ENCODE assay signal across 19 cellular contexts in the genomic region with DNA sequence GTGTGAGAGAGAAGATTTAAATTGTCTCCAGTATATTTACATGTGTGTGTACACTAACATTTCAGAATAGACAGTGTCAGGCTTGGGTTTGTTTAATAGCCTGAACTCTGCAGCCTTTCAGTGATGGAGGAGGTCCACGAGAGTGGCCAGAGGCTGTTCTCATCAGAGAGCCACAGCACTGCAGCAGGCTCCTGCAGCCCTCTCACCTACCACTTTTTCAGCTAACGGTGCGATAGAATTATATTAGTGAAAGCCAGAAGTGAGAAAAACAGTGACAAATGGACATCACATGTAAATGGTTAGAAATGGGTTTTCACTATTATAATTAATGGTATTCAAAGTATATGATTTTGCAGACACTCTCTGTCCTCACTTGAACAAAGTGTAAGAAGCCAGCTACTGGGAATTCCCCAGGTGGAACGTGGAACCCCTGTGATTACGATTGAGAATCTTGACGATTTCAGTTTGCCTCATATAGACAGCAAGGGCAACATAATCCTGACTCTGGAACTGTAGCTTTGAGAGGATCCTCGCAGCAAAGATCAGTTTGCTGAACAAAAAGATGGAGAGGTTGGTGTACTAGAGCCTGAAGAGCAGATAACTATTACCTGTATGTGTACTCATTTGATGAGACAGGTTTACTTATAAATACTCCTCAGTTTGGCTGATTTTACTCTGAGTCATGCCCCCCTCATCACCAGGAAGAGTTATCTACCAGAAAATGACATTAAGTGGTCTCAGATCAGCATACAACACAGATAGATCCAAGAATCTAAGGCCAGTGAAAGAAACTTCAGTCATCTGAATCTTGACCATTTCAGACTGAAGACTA. TPM values are rescaled to one million over a fixed set of nuclear protein-coding genes. Genes with fewer than 3 reads are reported as not detected.
DNase-seq lines count a peak whose midpoint lies in the region; ATAC-seq, FAIRE-seq and TF ChIP-seq lines count a peak whose summit lies in the region.
"Had no signal": no experiment of that assay in that cellular context is flagged by ENCODE, and none has a peak within 500 bp of the region (broad histone marks: within the 10 kb centered on the region; RNA-seq: fewer than 3 reads in every experiment).

No MANE protein-coding gene starts in this region.

- peak; percentile 35 for DNase-seq in stimulated activated CD4-positive, alpha-beta T cell treated with anti-CD3 and anti-CD28 coated beads, Interleukin-15, amount 100 ng/mL, for 24 hours
- DNase-seq in stimulated activated CD4-positive, alpha-beta T cell treated with anti-CD3 and anti-CD28 coated beads, Interleukin-2, amount 100 ng/mL, for 24 hours = no peak
- DNase-seq in GM12878 (ENCODE audit: low read depth, low spot score) (no peak), H7 (no peak), psoas muscle (no peak), NCI-H2196 (lab: John Stamatoyannopoulos, UW; ENCODE audit: unreplicated experiment) (no peak)
- DNase-seq: cortex of kidney, DMS53, glutamatergic neuron, mesendoderm, NCI-H1436 treated with DMSO at 0.1 percent for 48 hours, NCI-H446, occipital lobe, SIG-M5 had no signal

- peak overlapping the region; percentile 89 for H3K27ac Mint-ChIP-seq in stimulated activated naive CD8-positive, alpha-beta T cell treated with anti-CD3 and anti-CD28 coated beads, Interleukin-15, Interleukin-2, amounts not matched to agents 100 ng/mL and 50 ng/mL, for 24 hours

- ATAC-seq in HG02798 (IDR thresholded peaks at IDR 0.05; ENCODE audit: poor library complexity, unreplicated experiment) = peak; percentile 57
- peak; percentile 71 for ATAC-seq in GM12878
- ATAC-seq in psoas muscle = no peak

- H3K9ac ChIP-seq in GM12878 (ENCODE audit: control insufficient read depth, insufficient read depth, low read length) = no peak overlapping the region

- no peak for FAIRE-seq in GM12878 (lab: Jason Lieb, UNC)

- no peak for TF ChIP-seq RAD21 in GM12878 (IDR thresholded peaks at IDR 0.05; ENCODE audit: insufficient read depth, low read depth, low read length)

- H2AFZ ChIP-seq in GM12878 (ENCODE audit: control insufficient read depth, low read depth, low read length) = no peak overlapping the region

- H3K4me2 ChIP-seq in GM12878 (ENCODE audit: control insufficient read depth, insufficient read depth) = no peak overlapping the region

- H3K36me3 Mint-ChIP-seq in stimulated activated naive CD8-positive, alpha-beta T cell treated with anti-CD3 and anti-CD28 coated beads, Interleukin-15, Interleukin-2, amounts not matched to agents 100 ng/mL and 50 ng/mL, for 24 hours (ENCODE audit: low read depth) = peaks cover 90% of the 10 kb centered on the region

- TF ChIP-seq POLR2A in GM12878 (IDR thresholded peaks at IDR 0.05; ENCODE audit: low read depth, low read length) = no peak

- H3K9me3 ChIP-seq in GM12878 (replicated peaks; ENCODE audit: control insufficient read depth, insufficient read depth, low read length) = no peaks in the 10 kb centered on the region
- H3K9me3 ChIP-seq in psoas muscle = no peaks in the 10 kb centered on the region
- H3K9me3 ChIP-seq: ascending aorta had no signal

- in situ Hi-C loops in GM12878 (cut with MboI) = loop anchor here (25.0 kb wide), 1 partner anchor 1296 kb away; a partner anchor contains a TSS

- RAD21 ChIA-PET in GM12878 (lab: Charles Lee; ENCODE audit: unreplicated experiment) = interaction anchor here (0.8 to 1.5 kb wide), 5 partner anchors 11 to 32 kb away, joined by 3 to 4 read pairs (median 3); no protein-coding TSS in a partner anchor

- H3K4me1 Mint-ChIP-seq in stimulated activated naive CD8-positive, alpha-beta T cell treated with anti-CD3 and anti-CD28 coated beads, Interleukin-15, Interleukin-2, amounts not matched to agents 100 ng/mL and 50 ng/mL, for 24 hours (ENCODE audit: low read depth) = peaks cover 53% of the 10 kb centered on the region

- no peaks in the 10 kb centered on the region for H4K20me1 ChIP-seq in GM12878 (ENCODE audit: control insufficient read depth, insufficient read depth)

- no peaks in the 10 kb centered on the region for H3K27me3 ChIP-seq in GM12878 (replicated peaks in 1 of 2; ENCODE audit: control insufficient read depth in 2 of 2, insufficient read depth in 2 of 2, low read length in 1 of 2)
- H3K27me3 ChIP-seq in H7 (ENCODE audit: control insufficient read depth, insufficient read depth, low read length) = no peaks in the 10 kb centered on the region
- no peaks in the 10 kb centered on the region for H3K27me3 ChIP-seq in psoas muscle (ENCODE audit: insufficient read depth in 3 of 3, low read length in 2 of 3)
- H3K27me3 ChIP-seq: ascending aorta had no signal

- no peak for TF ChIP-seq EP300 in GM12878 (IDR thresholded peaks at IDR 0.05; ENCODE audit: borderline replicate concordance in 1 of 2, control insufficient read depth in 1 of 2, low read depth in 2 of 2, low read length in 2 of 2)

- H3K27ac ChIP-seq in GM12878 (ENCODE audit: control insufficient read depth, insufficient read depth) (peak overlapping the region; percentile 20), psoas muscle (no peak overlapping the region)
- H3K27ac ChIP-seq: ascending aorta, skin epidermis had no signal

- POLR2A ChIA-PET in GM12878 (lab: Charles Lee) = interaction anchor here (1.2 to 2.4 kb wide), 2 partner anchors 10 to 18 kb away, joined by 3 to 5 read pairs; no protein-coding TSS in a partner anchor

- H3K79me2 ChIP-seq in GM12878 (ENCODE audit: control insufficient read depth, insufficient read depth, low read length) = peaks cover 13% of the 10 kb centered on the region

- SMC1A ChIA-PET in GM12878 (lab: Charles Lee; ENCODE audit: uncharacterized antibody, unreplicated experiment) = interaction anchor here (0.8 to 3.2 kb wide), 14 partner anchors 12 to 45 kb away, joined by 3 to 15 read pairs (median 4); a partner anchor contains a TSS

- no peaks in the 10 kb centered on the region for H3K4me1 ChIP-seq in GM12878 (ENCODE audit: control insufficient read depth, insufficient read depth, low read length)
- no peaks in the 10 kb centered on the region for H3K4me1 ChIP-seq in psoas muscle
- H3K4me1 ChIP-seq: ascending aorta had no signal

- no peak for TF ChIP-seq CTCF in GM12878 (IDR thresholded peaks at IDR 0.05 in 2 of 3, conservative IDR thresholded peaks at IDR 0.05 in 1 of 3; ENCODE audit: control insufficient read depth in 2 of 3, extremely low read depth in 1 of 3, insufficient read depth in 1 of 3, low read depth in 3 of 3, low read length in 3 of 3)
- no peak for TF ChIP-seq CTCF in psoas muscle (IDR thresholded peaks at IDR 0.05)

- BruUV-seq in GM12878 (replicated peaks; lab: Mats Ljungman, UMichigan) = no TSS peak

- H3K9me3 Mint-ChIP-seq in stimulated activated naive CD8-positive, alpha-beta T cell treated with anti-CD3 and anti-CD28 coated beads, Interleukin-15, Interleukin-2, amounts not matched to agents 100 ng/mL and 50 ng/mL, for 24 hours = no peaks in the 10 kb centered on the region

- no peaks in the 10 kb centered on the region for H3K27me3 Mint-ChIP-seq in stimulated activated naive CD8-positive, alpha-beta T cell treated with anti-CD3 and anti-CD28 coated beads, Interleukin-15, Interleukin-2, amounts not matched to agents 100 ng/mL and 50 ng/mL, for 24 hours

- CTCF ChIA-PET in GM12878 (lab: Yijun Ruan, JAX) = interaction anchor here (1.2 to 2.5 kb wide), 5 partner anchors 12 to 48 kb away, joined by 3 to 9 read pairs (median 4); no protein-coding TSS in a partner anchor

- H3K4me3 ChIP-seq in GM12878 = no peak overlapping the region
- H3K4me3 ChIP-seq in H7 (ENCODE audit: insufficient read depth, low read depth, low read length) = no peak overlapping the region
- no peak overlapping the region for H3K4me3 ChIP-seq in psoas muscle
- H3K4me3 ChIP-seq: ascending aorta, skin epidermis had no signal

- peaks cover 2 to 38% of the 10 kb centered on the region in 2 experiments for H3K36me3 ChIP-seq in GM12878 (ENCODE audit: control insufficient read depth in 2 of 2, insufficient read depth in 2 of 2, low read length in 1 of 2)
- H3K36me3 ChIP-seq in H7 (replicated peaks; ENCODE audit: control insufficient read depth, insufficient read depth, low read length) = no peaks in the 10 kb centered on the region
- H3K36me3 ChIP-seq in psoas muscle (ENCODE audit: insufficient read depth in 1 of 2, low read depth in 1 of 2) = peaks cover 0 to 66% of the 10 kb centered on the region in 2 donors

- intact Hi-C loops in GM12878 (cut with micrococcal nuclease; ENCODE audit: unreplicated experiment) (no loop called here), psoas muscle (cut with DNase I) (no loop called here)

- H3K4me3 Mint-ChIP-seq in stimulated activated naive CD8-positive, alpha-beta T cell treated with anti-CD3 and anti-CD28 coated beads, Interleukin-15, Interleukin-2, amounts not matched to agents 100 ng/mL and 50 ng/mL, for 24 hours = peak overlapping the region; percentile 9

- 24% methylated on average over 7 of the region's 7 CpGs for WGBS in GM12878 (ENCODE audit: insufficient coverage, insufficient replicate concordance, low lambda C conversion rate, missing lambda C conversion rate)
- WGBS in psoas muscle, 3 donors = 84% methylated on average over 7 of the region's 7 CpGs

RNA-seq across cellular contexts. Expression of a gene that starts 31.4 kb away (rescaled TPM):
- 152 and 157 TPM in 2 replicates for total RNA-seq in GM12878 (2013; cell fraction: nucleolus; rRNA removed)
- 147 and 155 TPM in 2 replicates for total RNA-seq in GM12878 (2014; rRNA removed)
- 120 and 123 TPM in 2 replicates for total RNA-seq in GM12878 (2014; rRNA removed; fragmentation: Illumina TruSeq; extraction: Trizol)
- 185 and 196 TPM in 2 replicates for total RNA-seq in GM12878 (2021)
- polyA plus RNA-seq in GM12878 (2011; ENCODE audit: low read depth) = 119 TPM
- 375 and 581 TPM in 2 replicates for polyA plus RNA-seq in GM12878 (2011; rRNA removed)
- polyA plus RNA-seq in GM12878 (2011; cell fraction: cytosol; rRNA removed) = 144 and 189 TPM in 2 replicates
- 193 and 199 TPM in 2 replicates for polyA plus RNA-seq in GM12878 (2011; cell fraction: nucleus; rRNA removed)
- 175 and 215 TPM in 2 replicates for polyA plus RNA-seq in GM12878 (2012)
- 366 and 473 TPM in 2 replicates for polyA plus RNA-seq in GM12878 (2014; fragmentation: Illumina TruSeq; extraction: Trizol)
- 100 to 1,000 TPM; 191 to 255 TPM for polyA plus RNA-seq in GM12878 (2014; fragmentation: Nextera tagmentation; extraction: Ambion mirVana)
- 188 and 232 TPM in 2 replicates for polyA plus RNA-seq in GM12878 (2014; rRNA removed)
- 100 to 1,000 TPM; 149 to 165 TPM for polyA plus RNA-seq in GM12878 (2016; fragmentation: Nextera tagmentation; extraction: Ambion mirVana)
- 163 and 190 TPM in 2 replicates for polyA minus RNA-seq in GM12878 (2011; rRNA and poly(A)+ RNA removed)
- 90.2 and 92.9 TPM in 2 replicates for polyA minus RNA-seq in GM12878 (2011; cell fraction: cytosol; rRNA and poly(A)+ RNA removed)
- 119 and 143 TPM in 2 replicates for polyA minus RNA-seq in GM12878 (2011; cell fraction: nucleus; rRNA and poly(A)+ RNA removed)
- 1.1 and 4.7 TPM in 2 replicates for total RNA-seq in H7 (2014; rRNA removed; shearing (Covaris generic))
- 10 to 100 TPM; 12.6 to 29.4 (median 15.3) TPM for total RNA-seq in psoas muscle
- 10 to 100 TPM in 2 of 3 donors, 1 to 10 TPM in 1; 9.6 to 14.0 (median 13.0) TPM for polyA plus RNA-seq in psoas muscle

RNA-seq across cellular contexts. Expression of a gene that starts 35.5 kb away (rescaled TPM):
- 44.5 and 49.9 TPM in 2 replicates for total RNA-seq in GM12878 (2013; cell fraction: nucleolus; rRNA removed)
- total RNA-seq in GM12878 (2014; rRNA removed) = 9.3 and 9.7 TPM in 2 replicates
- total RNA-seq in GM12878 (2014; rRNA removed; fragmentation: Illumina TruSeq; extraction: Trizol) = 12.9 and 15.2 TPM in 2 replicates
- 7.9 and 8.9 TPM in 2 replicates for total RNA-seq in GM12878 (2021)
- polyA plus RNA-seq in GM12878 (2011; ENCODE audit: low read depth) = 15.1 TPM
- polyA plus RNA-seq in GM12878 (2011; rRNA removed) = 35.7 and 58.8 TPM in 2 replicates
- polyA plus RNA-seq in GM12878 (2011; cell fraction: cytosol; rRNA removed) = 9.4 and 10.9 TPM in 2 replicates
- polyA plus RNA-seq in GM12878 (2011; cell fraction: nucleus; rRNA removed) = 17.4 and 22.9 TPM in 2 replicates
- polyA plus RNA-seq in GM12878 (2012) = 16.7 and 16.8 TPM in 2 replicates
- polyA plus RNA-seq in GM12878 (2014; fragmentation: Illumina TruSeq; extraction: Trizol) = 13.3 and 17.3 TPM in 2 replicates
- polyA plus RNA-seq in GM12878 (2014; fragmentation: Nextera tagmentation; extraction: Ambion mirVana) = 10 to 100 TPM; 13.4 to 16.7 TPM
- 7.2 and 10.0 TPM in 2 replicates for polyA plus RNA-seq in GM12878 (2014; rRNA removed)
- 10 to 100 TPM; 10.6 to 12.8 TPM for polyA plus RNA-seq in GM12878 (2016; fragmentation: Nextera tagmentation; extraction: Ambion mirVana)
- 11.3 and 14.4 TPM in 2 replicates for polyA minus RNA-seq in GM12878 (2011; rRNA and poly(A)+ RNA removed)
- 8.9 and 9.6 TPM in 2 replicates for polyA minus RNA-seq in GM12878 (2011; cell fraction: cytosol; rRNA and poly(A)+ RNA removed)
- polyA minus RNA-seq in GM12878 (2011; cell fraction: nucleus; rRNA and poly(A)+ RNA removed) = 6.6 and 10.0 TPM in 2 replicates
- 0.31 and 0.55 TPM in 2 replicates for total RNA-seq in H7 (2014; rRNA removed; shearing (Covaris generic))
- total RNA-seq in psoas muscle = under 1 TPM in 3 of 4 donors, not detected in 1; 0.38 to 0.52 (median 0.40) TPM
- under 1 TPM in 2 of 3 donors, not detected in 1; 0.06 to 0.07 TPM for polyA plus RNA-seq in psoas muscle
- total RNA-seq: LHCN-M2 had no signal

Comparison
In these comparisons a context has a peak if more than half of its experiments do, and no peak if none do; other contexts are left out.
1. ATAC-seq: peak in HG02798 (single experiment) and GM12878 (single experiment); none in psoas muscle (0 of 4).